In genomic region chr1:201399352-201400126, GRCh38 we compare ENCODE assay signal across 11 cellular contexts. TPM values are rescaled to one million over a fixed set of nuclear protein-coding genes. Genes with fewer than 3 reads are reported as not detected.
DNase-seq lines count a peak whose midpoint lies in the region; ATAC-seq and TF ChIP-seq lines count a peak whose summit lies in the region.
"Had no signal": no experiment of that assay in that cellular context is flagged by ENCODE, and none has a peak within 500 bp of the region (broad histone marks: within the 10 kb centered on the region; RNA-seq: fewer than 3 reads in every experiment).

No MANE protein-coding gene starts in this region.

- peaks cover 24 to 25% of the 10 kb centered on the region in 2 donors for H3K27me3 Mint-ChIP-seq in CD8-positive, alpha-beta memory T cell

- ATAC-seq in heart left ventricle, result peak in 2 of 4 donors; percentile 6 to 23
- no peak for ATAC-seq in GM21515 (IDR thresholded peaks at IDR 0.05; ENCODE audit: unreplicated experiment)

- no peak overlapping the region for H2BK12ac ChIP-seq in neuronal stem cell (ENCODE audit: low read length)

- no peaks in the 10 kb centered on the region for H3K79me1 ChIP-seq in neuronal stem cell (ENCODE audit: low read depth, low read length)

- peak; percentile 81 for DNase-seq in ELF-1 (ENCODE audit: low read depth, low spot score)
- peak; percentile 61 for DNase-seq in NCI-H510A treated with DMSO at 0.1 percent for 48 hours (lab: John Stamatoyannopoulos, UW)
- DNase-seq in heart left ventricle, result no peak
- DNase-seq in neuronal stem cell (ENCODE audit: low spot score), result no peak
- DNase-seq in SKM-1 (lab: John Stamatoyannopoulos, UW; ENCODE audit: unreplicated experiment), result no peak
- no peak for DNase-seq in CD8-positive, alpha-beta memory T cell
- DNase-seq in GF-D8 (lab: John Stamatoyannopoulos, UW), result no peak
- DNase-seq: activated CD4-positive, CD25-positive, alpha-beta regulatory T cell treated with anti-CD3 and anti-CD28 coated beads, Interleukin-2, amount 50 U/mL, for 72 hours; stimulated activated naive CD4-positive, alpha-beta T cell treated with Interleukin-2 at 50 U/mL for 16 hours had no signal

- H3K4me3 ChIP-seq in heart left ventricle, result peak overlapping the region in 9 of 12 donors; percentile 9 to 33 (median 22)
- H3K4me3 ChIP-seq in neuronal stem cell (ENCODE audit: low read length in 2 of 2), result peak overlapping the region in 1 of 2 donors; percentile 73
- no peak overlapping the region for H3K4me3 ChIP-seq in CD8-positive, alpha-beta memory T cell (ENCODE audit: low read length)

- CTCF ChIA-PET in CD8-positive, alpha-beta memory T cell (lab: Charles Lee), result no interaction called here

- no peak for TF ChIP-seq POLR2A in heart left ventricle (IDR thresholded peaks at IDR 0.05)

- peaks cover 0 to 46% (median 13%) of the 10 kb centered on the region in 12 donors for H3K4me1 ChIP-seq in heart left ventricle
- H3K4me1 ChIP-seq in neuronal stem cell (ENCODE audit: control insufficient read depth in 2 of 2, insufficient read depth in 1 of 2, low read depth in 1 of 2, low read length in 2 of 2), result no peaks in the 10 kb centered on the region
- no peaks in the 10 kb centered on the region for H3K4me1 ChIP-seq in CD8-positive, alpha-beta memory T cell (ENCODE audit: insufficient read depth, low read length)

- H2BK15ac ChIP-seq in neuronal stem cell (ENCODE audit: low read length), result peak overlapping the region; percentile 59

- no peak overlapping the region for H3K27ac ChIP-seq in heart left ventricle
- H3K27ac ChIP-seq in neuronal stem cell (replicated peaks; ENCODE audit: low read length), result no peak overlapping the region
- H3K27ac ChIP-seq in CD8-positive, alpha-beta memory T cell (ENCODE audit: low read depth, low read length), result no peak overlapping the region

- H2BK5ac ChIP-seq in neuronal stem cell (ENCODE audit: low read length), result no peak overlapping the region

- H2AK5ac ChIP-seq in neuronal stem cell (ENCODE audit: low read depth, low read length), result peak overlapping the region; percentile 0

- no peak overlapping the region for H3K14ac ChIP-seq in neuronal stem cell (ENCODE audit: low read length)

- H3K27ac Mint-ChIP-seq in CD8-positive, alpha-beta memory T cell, result no peak overlapping the region

- H4K8ac ChIP-seq in neuronal stem cell (ENCODE audit: low read depth, low read length), result no peak overlapping the region

- peak overlapping the region; percentile 57 for H3K23ac ChIP-seq in neuronal stem cell (ENCODE audit: low read depth, low read length, poor library complexity)

- peaks cover 0 to 7% (median 0%) of the 10 kb centered on the region in 3 donors for H3K4me1 Mint-ChIP-seq in CD8-positive, alpha-beta memory T cell

- H3K36me3 ChIP-seq in heart left ventricle (no peaks in the 10 kb centered on the region), neuronal stem cell (replicated peaks in 1 of 2; ENCODE audit: control insufficient read depth in 2 of 2, insufficient read depth in 2 of 2, low read length in 2 of 2) (no peaks in the 10 kb centered on the region)
- H3K36me3 ChIP-seq in CD8-positive, alpha-beta memory T cell (ENCODE audit: insufficient read depth, low read length), result no peaks in the 10 kb centered on the region

- H3K9me3 ChIP-seq in heart left ventricle (no peaks in the 10 kb centered on the region), neuronal stem cell (replicated peaks in 1 of 2; ENCODE audit: control insufficient read depth in 2 of 2, insufficient read depth in 1 of 2, low read depth in 1 of 2, low read length in 2 of 2) (no peaks in the 10 kb centered on the region)
- no peaks in the 10 kb centered on the region for H3K9me3 ChIP-seq in CD8-positive, alpha-beta memory T cell (ENCODE audit: low read length)

- H3K36me3 Mint-ChIP-seq in CD8-positive, alpha-beta memory T cell, result peaks cover 0 to 2% (median 0%) of the 10 kb centered on the region in 3 donors

- POLR2A ChIA-PET in CD8-positive, alpha-beta memory T cell (lab: Charles Lee), result no interaction called here

- 15 to 60% (median 22%) methylated on average over 14 to 62 of the region's 62 CpGs for WGBS in heart left ventricle, 4 donors
- no CpG with 5 or more reads among the region's 62 CpGs for WGBS in neuronal stem cell (ENCODE audit: extremely low coverage in 2 of 2, insufficient read length in 2 of 2, insufficient replicate concordance in 1 of 2), 2 donors

- H3K4me2 ChIP-seq in neuronal stem cell (ENCODE audit: insufficient read depth, low read length, poor library complexity, severe bottlenecking), result peak overlapping the region; percentile 60

- intact Hi-C loops in heart left ventricle (cut with DNase I), result no loop called here

- peak overlapping the region; percentile 82 for H3K9ac ChIP-seq in neuronal stem cell (ENCODE audit: low read depth, low read length, poor library complexity)

- H3K27me3 ChIP-seq in heart left ventricle (peaks cover 0 to 36% (median 15%) of the 10 kb centered on the region in 9 donors), neuronal stem cell (ENCODE audit: control insufficient read depth in 3 of 3, insufficient read depth in 3 of 3, low read depth in 1 of 3, low read length in 3 of 3) (peaks cover 10 to 94% (median 36%) of the 10 kb centered on the region in 3 experiments)
- H3K27me3 ChIP-seq in CD8-positive, alpha-beta memory T cell (ENCODE audit: insufficient read depth, low read length, poor library complexity, severe bottlenecking), result no peaks in the 10 kb centered on the region

- no peak for TF ChIP-seq CTCF in heart left ventricle (IDR thresholded peaks at IDR 0.05)

- H2AFZ ChIP-seq in neuronal stem cell (ENCODE audit: low read length), result peak overlapping the region; percentile 77

- H3K4ac ChIP-seq in neuronal stem cell (ENCODE audit: low read length), result no peak overlapping the region

- H3K4me3 Mint-ChIP-seq in CD8-positive, alpha-beta memory T cell, result no peak overlapping the region

- H2BK120ac ChIP-seq in neuronal stem cell (ENCODE audit: low read depth, low read length), result peak overlapping the region; percentile 20

- no peaks in the 10 kb centered on the region for H3K9me3 Mint-ChIP-seq in CD8-positive, alpha-beta memory T cell

- peak overlapping the region; percentile 80 for H4K91ac ChIP-seq in neuronal stem cell (ENCODE audit: low read depth, low read length, poor library complexity)

- H3K18ac ChIP-seq in neuronal stem cell (ENCODE audit: low read length), result peak overlapping the region; percentile 93

RNA-seq across cellular contexts. Expression of gene LAD1, which starts 0.4 kb away (rescaled TPM):
- total RNA-seq in heart left ventricle, result 10 to 100 TPM in 2 of 9 donors, 1 to 10 TPM in 7; 2.0 to 99.2 (median 6.4) TPM
- 10 to 100 TPM in 1 of 2 donors, 1 to 10 TPM in 1; 6.9 to 49.3 TPM for polyA plus RNA-seq in heart left ventricle
- 0.86 TPM for polyA plus RNA-seq in neuronal stem cell (2013, experiment 1 of 2)
- 0.86 TPM for polyA plus RNA-seq in neuronal stem cell (2013, experiment 2 of 2)
- not detected for total RNA-seq in CD8-positive, alpha-beta memory T cell
- not detected for polyA plus RNA-seq in CD8-positive, alpha-beta memory T cell

RNA-seq across cellular contexts. Expression of gene TNNI1, which starts 22.0 kb away (rescaled TPM):
- total RNA-seq in heart left ventricle, result 10 to 100 TPM in 3 of 9 donors, 1 to 10 TPM in 6; 1.6 to 64.5 (median 8.1) TPM
- polyA plus RNA-seq in heart left ventricle, result 10 to 100 TPM; 25.0 to 27.9 TPM
- polyA plus RNA-seq in neuronal stem cell (2013, experiment 1 of 2), result 3.6 TPM
- polyA plus RNA-seq in neuronal stem cell (2013, experiment 2 of 2), result 3.4 TPM
- total RNA-seq in CD8-positive, alpha-beta memory T cell, result not detected
- not detected for polyA plus RNA-seq in CD8-positive, alpha-beta memory T cell
- total RNA-seq: Daoy had no signal

RNA-seq across cellular contexts. Expression of gene TNNT2, which starts 22.1 kb away (rescaled TPM):
- total RNA-seq in heart left ventricle, result 1,000 to 10,000 TPM; 5,987 to 9,948 (median 7,621) TPM
- over 10,000 TPM in 1 of 2 donors, 1,000 to 10,000 TPM in 1; 9,964 to 28,496 TPM for polyA plus RNA-seq in heart left ventricle
- 8.6 TPM for polyA plus RNA-seq in neuronal stem cell (2013, experiment 1 of 2)
- 10.2 TPM for polyA plus RNA-seq in neuronal stem cell (2013, experiment 2 of 2)
- not detected for total RNA-seq in CD8-positive, alpha-beta memory T cell
- not detected for polyA plus RNA-seq in CD8-positive, alpha-beta memory T cell
- total RNA-seq: Daoy had no signal

Comparison
In these comparisons a context has a peak if more than half of its experiments do, and no peak if none do; other contexts are left out.
1. DNase-seq: peak in ELF-1 (single experiment) and NCI-H510A treated with DMSO at 0.1 percent for 48 hours (single experiment); none in heart left ventricle (0 of 5), neuronal stem cell (single experiment), SKM-1 (single experiment), CD8-positive, alpha-beta memory T cell (0 of 5) and GF-D8 (single experiment).
2. RNA of gene TNNT2, which starts 22.1 kb away (total RNA-seq): 5,987 to 9,948 TPM in heart left ventricle; not detected in CD8-positive, alpha-beta memory T cell; every median in the first group is over 1,000 times any median in the second.